ENCODE assay signal across 12 cellular contexts in the genomic region with DNA sequence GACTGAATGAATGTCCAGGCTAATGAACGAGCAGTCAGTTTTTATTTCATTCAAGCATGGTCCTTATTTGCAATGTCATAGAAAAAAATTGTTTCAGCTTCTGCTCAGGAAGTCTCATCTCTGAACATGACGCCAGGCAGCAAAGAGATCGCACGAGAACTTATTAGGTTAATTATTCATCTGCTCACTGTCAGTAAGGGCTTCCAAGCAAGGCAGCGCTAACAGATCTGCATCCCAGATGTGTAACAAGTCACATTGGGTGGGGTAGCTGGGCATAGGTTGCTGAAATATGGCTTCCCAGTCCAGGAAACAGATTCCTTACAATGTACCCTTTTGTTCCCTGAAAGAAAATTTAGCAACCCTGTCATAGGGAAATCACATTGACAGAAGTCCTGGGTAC.
DNase-seq lines count a peak whose midpoint lies in the region; ATAC-seq and TF ChIP-seq lines count a peak whose summit lies in the region.
"Had no signal": no experiment of that assay in that cellular context is flagged by ENCODE, and none has a peak within 500 bp of the region (broad histone marks: within the 10 kb centered on the region; RNA-seq: fewer than 3 reads in every experiment).

No MANE protein-coding gene starts in this region.

- H3K27me3 Mint-ChIP-seq in CD4-positive, alpha-beta T cell = no peaks in the 10 kb centered on the region
- no peaks in the 10 kb centered on the region for H3K27me3 Mint-ChIP-seq in IgD-negative memory B cell

- intact Hi-C loops in CD4-positive, alpha-beta T cell (cut with DNase I, micrococcal nuclease) = no loop called here
- intact Hi-C loops in sciatic nerve (cut with DNase I) = no loop called here

- no peaks in the 10 kb centered on the region for H3K9me3 ChIP-seq in CD4-positive, alpha-beta T cell (ENCODE audit: control insufficient read depth, low read length)
- H3K9me3 ChIP-seq: thoracic aorta had no signal

- ATAC-seq in CD4-positive, alpha-beta T cell (ENCODE audit: poor library complexity) = peak; percentile 27
- peak; percentile 61 for ATAC-seq in GM18907 (IDR thresholded peaks at IDR 0.05; ENCODE audit: unreplicated experiment)
- no peak for ATAC-seq in sciatic nerve
- ATAC-seq in GM21786 (IDR thresholded peaks at IDR 0.05; ENCODE audit: unreplicated experiment) = no peak

- H3K4me1 Mint-ChIP-seq in CD4-positive, alpha-beta T cell (ENCODE audit: low read depth) = peaks cover 93% of the 10 kb centered on the region
- peaks cover 54 to 66% (median 62%) of the 10 kb centered on the region in 3 donors for H3K4me1 Mint-ChIP-seq in IgD-negative memory B cell

- H3K36me3 Mint-ChIP-seq in CD4-positive, alpha-beta T cell (ENCODE audit: low read depth) = peaks cover 57% of the 10 kb centered on the region
- H3K36me3 Mint-ChIP-seq in IgD-negative memory B cell = peaks cover 14% of the 10 kb centered on the region

- H3K4me3 Mint-ChIP-seq in CD4-positive, alpha-beta T cell = peak overlapping the region; percentile 30
- peak overlapping the region in 2 of 4 donors; percentile 3 to 14 for H3K4me3 Mint-ChIP-seq in IgD-negative memory B cell
- H3K4me3 Mint-ChIP-seq: nephron had no signal

- CTCF ChIA-PET in CD4-positive, alpha-beta T cell (lab: Charles Lee) = no interaction called here

- DNase-seq in CD4-positive, alpha-beta T cell = no peak
- DNase-seq in foreskin melanocyte = peak; percentile 89
- DNase-seq in sciatic nerve (ENCODE audit: low spot score) = no peak
- no peak for DNase-seq in NCI-H2171 (lab: John Stamatoyannopoulos, UW)
- no peak for DNase-seq in SW 1271 (lab: John Stamatoyannopoulos, UW)
- DNase-seq: PC-9, T1000 had no signal

- H3K27ac ChIP-seq in CD4-positive, alpha-beta T cell (ENCODE audit: low read depth, low read length) = peak overlapping the region; percentile 32
- H3K27ac ChIP-seq: PC-9, thoracic aorta had no signal

- H3K27ac Mint-ChIP-seq in CD4-positive, alpha-beta T cell = peak overlapping the region; percentile 94
- H3K27ac Mint-ChIP-seq in IgD-negative memory B cell = peak overlapping the region; percentile 47 to 87 (median 76)
- H3K27ac Mint-ChIP-seq: nephron had no signal

- no peaks in the 10 kb centered on the region for H3K27me3 ChIP-seq in CD4-positive, alpha-beta T cell (ENCODE audit: control insufficient read depth, insufficient read depth, low read length)

- no peak for TF ChIP-seq CTCF in CD4-positive, alpha-beta T cell (IDR thresholded peaks at IDR 0.05)

- POLR2A ChIA-PET in CD4-positive, alpha-beta T cell (lab: Charles Lee) = interaction anchor here (0.8 to 5.5 kb wide), 5 partner anchors 9 to 61 kb away, joined by 3 to 36 read pairs (median 5); a partner anchor contains a TSS

- H3K9me3 Mint-ChIP-seq in CD4-positive, alpha-beta T cell = no peaks in the 10 kb centered on the region
- no peaks in the 10 kb centered on the region for H3K9me3 Mint-ChIP-seq in IgD-negative memory B cell
- H3K9me3 Mint-ChIP-seq: nephron had no signal

Comparison
In these comparisons a context has a peak if more than half of its experiments do, and no peak if none do; other contexts are left out.
1. ATAC-seq: peak in CD4-positive, alpha-beta T cell (single experiment) and GM18907 (single experiment); none in sciatic nerve (single experiment) and GM21786 (single experiment).